Comparison of ENCODE assay signal across 14 cellular contexts in genomic region chr3:52124126-52124525, GRCh38. TPM values are rescaled to one million over a fixed set of nuclear protein-coding genes. Genes with fewer than 3 reads are reported as not detected.
DNase-seq lines count a peak whose midpoint lies in the region; ATAC-seq and TF ChIP-seq lines count a peak whose summit lies in the region.
"Had no signal": no experiment of that assay in that cellular context is flagged by ENCODE, and none has a peak within 500 bp of the region (broad histone marks: within the 10 kb centered on the region; RNA-seq: fewer than 3 reads in every experiment).

No MANE protein-coding gene starts in this region.

- H3K36me3 ChIP-seq in BLaER1 = peaks cover 66% of the 10 kb centered on the region
- H3K36me3 ChIP-seq in BLaER1 treated with 17β-estradiol and CSF1 and Interleukin-3, amounts not matched to agents 10 nM and 100 nM = peaks cover 0 to 63% (median 49%) of the 10 kb centered on the region in 11 experiments; a peak in 16 of 22 replicates

- H3K4me1 Mint-ChIP-seq in chondrocyte (ENCODE audit: low read depth) = peaks cover 12% of the 10 kb centered on the region
- H3K4me1 Mint-ChIP-seq in stimulated activated effector memory CD8-positive, alpha-beta T cell treated with anti-CD3 and anti-CD28 coated beads, Interleukin-12 subunit alpha, Interleukin-12 subunit beta, amount 100 ng/mL, for 72 hours = no peaks in the 10 kb centered on the region
- H3K4me1 Mint-ChIP-seq: CD4-positive, CD25-positive, alpha-beta regulatory T cell had no signal

- H3K4me1 ChIP-seq in BLaER1 = peaks cover 86% of the 10 kb centered on the region
- H3K4me1 ChIP-seq in BLaER1 treated with 17β-estradiol and CSF1 and Interleukin-3, amounts not matched to agents 10 nM and 100 nM = peaks cover 73 to 92% (median 85%) of the 10 kb centered on the region in 10 experiments

- no peak for ATAC-seq in stimulated activated effector memory CD8-positive, alpha-beta T cell treated with anti-CD3 and anti-CD28 coated beads, Interleukin-12 subunit alpha, Interleukin-12 subunit beta, amount 100 ng/mL, for 72 hours
- ATAC-seq in HG03520 (IDR thresholded peaks at IDR 0.05; ENCODE audit: unreplicated experiment) = no peak
- no peak for ATAC-seq in GM21576 (IDR thresholded peaks at IDR 0.05; ENCODE audit: unreplicated experiment)
- ATAC-seq: HCT116 had no signal

- peak overlapping the region; percentile 54; the same call in 1 of the 2 replicates for H3K9ac ChIP-seq in BLaER1
- peak overlapping the region in 10 of 11 experiments; percentile 35 to 85 (median 76); a peak in 15 of 22 replicates for H3K9ac ChIP-seq in BLaER1 treated with 17β-estradiol and CSF1 and Interleukin-3, amounts not matched to agents 10 nM and 100 nM
- H3K9ac ChIP-seq: GM23248 had no signal

- H3K36me3 Mint-ChIP-seq in chondrocyte (ENCODE audit: low read depth) = peaks cover 3% of the 10 kb centered on the region
- no peaks in the 10 kb centered on the region for H3K36me3 Mint-ChIP-seq in stimulated activated effector memory CD8-positive, alpha-beta T cell treated with anti-CD3 and anti-CD28 coated beads, Interleukin-12 subunit alpha, Interleukin-12 subunit beta, amount 100 ng/mL, for 72 hours
- H3K36me3 Mint-ChIP-seq: CD4-positive, CD25-positive, alpha-beta regulatory T cell had no signal

- no peak for TF ChIP-seq CTCF in chondrocyte (IDR thresholded peaks at IDR 0.05)

- H3K4me3 Mint-ChIP-seq in chondrocyte (ENCODE audit: unreplicated experiment) = no peak overlapping the region
- no peak overlapping the region for H3K4me3 Mint-ChIP-seq in stimulated activated effector memory CD8-positive, alpha-beta T cell treated with anti-CD3 and anti-CD28 coated beads, Interleukin-12 subunit alpha, Interleukin-12 subunit beta, amount 100 ng/mL, for 72 hours
- H3K4me3 Mint-ChIP-seq: CD4-positive, CD25-positive, alpha-beta regulatory T cell had no signal

- H4K20me1 ChIP-seq in BLaER1 = no peaks in the 10 kb centered on the region
- no peaks in the 10 kb centered on the region; a peak in 1 of 22 replicates for H4K20me1 ChIP-seq in BLaER1 treated with 17β-estradiol and CSF1 and Interleukin-3, amounts not matched to agents 10 nM and 100 nM

- no peaks in the 10 kb centered on the region for H3K27me3 ChIP-seq in BLaER1
- no peaks in the 10 kb centered on the region for H3K27me3 ChIP-seq in BLaER1 treated with 17β-estradiol and CSF1 and Interleukin-3, amounts not matched to agents 10 nM and 100 nM
- H3K27me3 ChIP-seq: BE2C had no signal

- no peaks in the 10 kb centered on the region for H3K9me3 Mint-ChIP-seq in chondrocyte (ENCODE audit: low read depth)
- H3K9me3 Mint-ChIP-seq in stimulated activated effector memory CD8-positive, alpha-beta T cell treated with anti-CD3 and anti-CD28 coated beads, Interleukin-12 subunit alpha, Interleukin-12 subunit beta, amount 100 ng/mL, for 72 hours = no peaks in the 10 kb centered on the region
- H3K9me3 Mint-ChIP-seq: CD4-positive, CD25-positive, alpha-beta regulatory T cell had no signal

- no peaks in the 10 kb centered on the region for H3K9me3 ChIP-seq in BLaER1
- H3K9me3 ChIP-seq in BLaER1 treated with 17β-estradiol and CSF1 and Interleukin-3, amounts not matched to agents 10 nM and 100 nM (replicated peaks in 1 of 11) = no peaks in the 10 kb centered on the region
- H3K9me3 ChIP-seq: A549, BE2C had no signal

- no peak overlapping the region for H3K27ac Mint-ChIP-seq in chondrocyte (ENCODE audit: unreplicated experiment)
- peak overlapping the region; percentile 60 for H3K27ac Mint-ChIP-seq in stimulated activated effector memory CD8-positive, alpha-beta T cell treated with anti-CD3 and anti-CD28 coated beads, Interleukin-12 subunit alpha, Interleukin-12 subunit beta, amount 100 ng/mL, for 72 hours

- no peak overlapping the region for H3K4me3 ChIP-seq in BLaER1
- no peak overlapping the region for H3K4me3 ChIP-seq in BLaER1 treated with 17β-estradiol and CSF1 and Interleukin-3, amounts not matched to agents 10 nM and 100 nM
- H3K4me3 ChIP-seq: A549, GM23248 had no signal

- peak; percentile 51 for DNase-seq in chondrocyte (ENCODE audit: low spot score)
- no peak for DNase-seq in stimulated activated effector memory CD8-positive, alpha-beta T cell treated with anti-CD3 and anti-CD28 coated beads, Interleukin-12 subunit alpha, Interleukin-12 subunit beta, amount 100 ng/mL, for 72 hours (ENCODE audit: low spot score in 2 of 2)
- DNase-seq: BE2C; CD4-positive, CD25-positive, alpha-beta regulatory T cell; DMS53; GF-D8; GM23248; IMR-90 had no signal

- H3K27me3 Mint-ChIP-seq in chondrocyte (ENCODE audit: low read depth) = no peaks in the 10 kb centered on the region
- H3K27me3 Mint-ChIP-seq: CD4-positive, CD25-positive, alpha-beta regulatory T cell had no signal

- peak overlapping the region; percentile 95 for H3K4me2 ChIP-seq in BLaER1
- H3K4me2 ChIP-seq in BLaER1 treated with 17β-estradiol and CSF1 and Interleukin-3, amounts not matched to agents 10 nM and 100 nM = peak overlapping the region; percentile 86 to 99 (median 96); a peak in 21 of 22 replicates
- H3K4me2 ChIP-seq: A549 had no signal

- peak overlapping the region; percentile 90 for H3K27ac ChIP-seq in BLaER1
- H3K27ac ChIP-seq in BLaER1 treated with 17β-estradiol and CSF1 and Interleukin-3, amounts not matched to agents 10 nM and 100 nM = peak overlapping the region in 9 of 11 experiments; percentile 28 to 96 (median 95); a peak in 16 of 22 replicates
- H3K27ac ChIP-seq: A549, GM23248 had no signal

RNA-seq across cellular contexts. Expression of gene POC1A, which starts 30.1 kb away (rescaled TPM):
- 5.3 to 5.7 TPM (median 5.5 TPM) in 3 replicates for total RNA-seq in chondrocyte
